ENCODE assay signal across 8 cellular contexts in genomic region chr1:165842363-165843129, GRCh38. TPM values are rescaled to one million over a fixed set of nuclear protein-coding genes. Genes with fewer than 3 reads are reported as not detected.
A peak's percentile ranks its signal among the peaks of the same experiment; 100 is the strongest.
DNase-seq lines count a peak whose midpoint lies in the region; ATAC-seq and TF ChIP-seq lines count a peak whose summit lies in the region.

No MANE protein-coding gene starts in this region.

- H3K9ac ChIP-seq in skeletal muscle tissue (ENCODE audit: low read depth in 1 of 3, low read length in 3 of 3): peak overlapping the region in 2 of 3 donors; percentile 17 to 47

- no peak for TF ChIP-seq POLR2A in stomach (IDR thresholded peaks at IDR 0.05)

- CTCF ChIA-PET in activated CD8-positive, alpha-beta memory T cell treated with anti-CD3 and anti-CD28 coated beads, Interleukin-2, amount 10 ng/mL, durations not matched to agents 7 days and 5 days (lab: Charles Lee): interaction anchor here (1.6 to 4.1 kb wide), 2 partner anchors 14 to 29 kb away, joined by 7 to 17 read pairs; partner anchors contain the start of gene UCK2

- H3K9me3 ChIP-seq in skeletal muscle tissue (ENCODE audit: control insufficient read depth in 3 of 3, low read length in 3 of 3) (no peaks in the 10 kb centered on the region), stomach (no peaks in the 10 kb centered on the region)

- no peaks in the 10 kb centered on the region for H3K9me3 Mint-ChIP-seq in activated CD8-positive, alpha-beta memory T cell treated with anti-CD3 and anti-CD28 coated beads, Interleukin-2, amount 10 ng/mL, durations not matched to agents 7 days and 5 days (ENCODE audit: low read depth)
- no peaks in the 10 kb centered on the region for H3K9me3 Mint-ChIP-seq in chondrocyte (ENCODE audit: low read depth)

- H3K4me1 Mint-ChIP-seq in activated CD8-positive, alpha-beta memory T cell treated with anti-CD3 and anti-CD28 coated beads, Interleukin-2, amount 10 ng/mL, durations not matched to agents 7 days and 5 days: peaks cover 53% of the 10 kb centered on the region
- peaks cover 51% of the 10 kb centered on the region for H3K4me1 Mint-ChIP-seq in chondrocyte (ENCODE audit: low read depth)

- no peak for TF ChIP-seq EP300 in stomach (IDR thresholded peaks at IDR 0.05)

- H3K27me3 Mint-ChIP-seq in activated CD8-positive, alpha-beta memory T cell treated with anti-CD3 and anti-CD28 coated beads, Interleukin-2, amount 10 ng/mL, durations not matched to agents 7 days and 5 days: no peaks in the 10 kb centered on the region
- no peaks in the 10 kb centered on the region for H3K27me3 Mint-ChIP-seq in chondrocyte (ENCODE audit: low read depth)

- H3K36me3 ChIP-seq in skeletal muscle tissue (ENCODE audit: control insufficient read depth in 3 of 3, insufficient read depth in 3 of 3, low read length in 3 of 3) (no peaks in the 10 kb centered on the region), stomach (no peaks in the 10 kb centered on the region)

- intact Hi-C loops in stomach (cut with DNase I; ENCODE audit: low total_unique reads): no loop called here

- peaks cover 13% of the 10 kb centered on the region for H3K36me3 Mint-ChIP-seq in activated CD8-positive, alpha-beta memory T cell treated with anti-CD3 and anti-CD28 coated beads, Interleukin-2, amount 10 ng/mL, durations not matched to agents 7 days and 5 days
- H3K36me3 Mint-ChIP-seq in chondrocyte (ENCODE audit: low read depth): peaks cover 3% of the 10 kb centered on the region

- H3K4me3 Mint-ChIP-seq in activated CD8-positive, alpha-beta memory T cell treated with anti-CD3 and anti-CD28 coated beads, Interleukin-2, amount 10 ng/mL, durations not matched to agents 7 days and 5 days: no peak overlapping the region
- peak overlapping the region; percentile 37 for H3K4me3 Mint-ChIP-seq in chondrocyte (ENCODE audit: unreplicated experiment)

- WGBS in stomach, 5 donors: 11 to 25% (median 16%) methylated on average over 5 of the region's 5 CpGs

- H3K4me3 ChIP-seq in skeletal muscle tissue (ENCODE audit: low read length in 3 of 3) (peak overlapping the region in 2 of 3 donors; percentile 7 to 20), stomach (no peak overlapping the region)

- TF ChIP-seq CTCF in chondrocyte (IDR thresholded peaks at IDR 0.05) (no peak), stomach (IDR thresholded peaks at IDR 0.05) (no peak)

- peaks cover 22 to 28% (median 25%) of the 10 kb centered on the region in 3 donors for H3K4me1 ChIP-seq in skeletal muscle tissue (ENCODE audit: control insufficient read depth in 3 of 3, insufficient read depth in 3 of 3, low read length in 3 of 3)
- H3K4me1 ChIP-seq in stomach: peaks cover 11 to 73% (median 50%) of the 10 kb centered on the region in 4 donors

- H3K27ac Mint-ChIP-seq in activated CD8-positive, alpha-beta memory T cell treated with anti-CD3 and anti-CD28 coated beads, Interleukin-2, amount 10 ng/mL, durations not matched to agents 7 days and 5 days: peak overlapping the region; percentile 44
- peak overlapping the region; percentile 66 for H3K27ac Mint-ChIP-seq in chondrocyte (ENCODE audit: unreplicated experiment)

- DNase-seq in activated CD8-positive, alpha-beta memory T cell treated with anti-CD3 and anti-CD28 coated beads, Interleukin-2, amount 10 ng/mL, durations not matched to agents 7 days and 5 days: peak; percentile 44
- no peak for DNase-seq in activated CD8-positive, alpha-beta memory T cell treated with anti-CD3 and anti-CD28 coated beads, Interleukin-2, amount 50 U/mL, for 4 hours
- DNase-seq in NCI-H446 (lab: John Stamatoyannopoulos, UW): peak; percentile 37 to 57
- no peak for DNase-seq in chondrocyte (ENCODE audit: low spot score)
- no peak for DNase-seq in stomach
- DNase-seq in COLO668 (lab: John Stamatoyannopoulos, UW; ENCODE audit: unreplicated experiment): no peak

- H3K27ac ChIP-seq in skeletal muscle tissue (ENCODE audit: low read depth, low read length) (peak overlapping the region; percentile 15), stomach (no peak overlapping the region)

- H3K27me3 ChIP-seq in skeletal muscle tissue (ENCODE audit: control insufficient read depth in 3 of 3, insufficient read depth in 3 of 3, low read length in 3 of 3) (no peaks in the 10 kb centered on the region), stomach (no peaks in the 10 kb centered on the region)

- ATAC-seq in activated CD8-positive, alpha-beta memory T cell treated with anti-CD3 and anti-CD28 coated beads, Interleukin-2, amount 10 ng/mL, durations not matched to agents 7 days and 5 days: peak; percentile 43
- ATAC-seq in HG02678 (IDR thresholded peaks at IDR 0.05; ENCODE audit: unreplicated experiment): peak; percentile 29

RNA-seq across cellular contexts. Expression of gene UCK2, which starts 15.1 kb away (rescaled TPM):
- total RNA-seq in activated CD8-positive, alpha-beta memory T cell treated with anti-CD3 and anti-CD28 coated beads, Interleukin-2, amount 10 ng/mL, durations not matched to agents 7 days and 5 days: 10 to 100 TPM; 50.7 to 70.3 TPM
- total RNA-seq in chondrocyte (42.1 to 52.2 TPM (median 44.2 TPM) in 3 replicates), skeletal muscle tissue (26.1 TPM), stomach (10 to 100 TPM; 12.3 to 72.8 (median 40.4) TPM)
- 10 to 100 TPM; 16.5 to 21.5 (median 20.5) TPM for polyA plus RNA-seq in stomach

Comparison
In these comparisons a context has a peak if more than half of its experiments do, and no peak if none do; other contexts are left out.
1. DNase-seq: peak in activated CD8-positive, alpha-beta memory T cell treated with anti-CD3 and anti-CD28 coated beads, Interleukin-2, amount 10 ng/mL, durations not matched to agents 7 days and 5 days (single experiment) and NCI-H446 (2 of 2); none in activated CD8-positive, alpha-beta memory T cell treated with anti-CD3 and anti-CD28 coated beads, Interleukin-2, amount 50 U/mL, for 4 hours (single experiment), chondrocyte (single experiment), stomach (single experiment) and COLO668 (single experiment).
2. H3K4me3 ChIP-seq: peak in skeletal muscle tissue (2 of 3); none in stomach (0 of 4).